8 cellular contexts compared by ENCODE assay signal in genomic region chr12:88579572-88579940, GRCh38. TPM values are rescaled to one million over a fixed set of nuclear protein-coding genes. Genes with fewer than 3 reads are reported as not detected.
DNase-seq lines count a peak whose midpoint lies in the region; ATAC-seq and TF ChIP-seq lines count a peak whose summit lies in the region.

No MANE protein-coding gene starts in this region.

- no peak overlapping the region for H2BK12ac ChIP-seq in trophoblast cell (ENCODE audit: low read length)

- H3K4me1 Mint-ChIP-seq in activated naive CD4-positive, alpha-beta T cell treated with anti-CD3 and anti-CD28 coated beads for 36 hours (ENCODE audit: low read depth), result peaks cover 8% of the 10 kb centered on the region

- no peak overlapping the region for H3K27ac Mint-ChIP-seq in activated naive CD4-positive, alpha-beta T cell treated with anti-CD3 and anti-CD28 coated beads for 36 hours
- H3K27ac Mint-ChIP-seq in activated naive CD4-positive, alpha-beta T cell treated with anti-CD3 and anti-CD28 coated beads, Interleukin-2, amount 50 U/mL, for 72 hours, result no peak overlapping the region

- no peak for TF ChIP-seq CTCF in VCaP (conservative IDR thresholded peaks at IDR 0.05)

- no peak for DNase-seq in activated naive CD4-positive, alpha-beta T cell treated with anti-CD3 and anti-CD28 coated beads for 36 hours
- no peak for DNase-seq in activated naive CD4-positive, alpha-beta T cell treated with anti-CD3 and anti-CD28 coated beads, Interleukin-2, amount 50 U/mL, for 72 hours (ENCODE audit: low spot score in 2 of 2)
- DNase-seq in germinal center (ENCODE audit: low spot score), result peak; percentile 3
- peak in 1 of 2 donors; percentile 23 for DNase-seq in trophoblast cell
- DNase-seq in T-helper 9 cell, result no peak
- DNase-seq in cerebellar cortex (ENCODE audit: low spot score), result no peak

- H2BK5ac ChIP-seq in trophoblast cell (ENCODE audit: low read depth, low read length, poor library complexity), result no peak overlapping the region

- H2AFZ ChIP-seq in trophoblast cell (ENCODE audit: insufficient read depth, low read length, poor library complexity), result peak overlapping the region; percentile 23

- no peaks in the 10 kb centered on the region for H3K36me3 Mint-ChIP-seq in activated naive CD4-positive, alpha-beta T cell treated with anti-CD3 and anti-CD28 coated beads for 36 hours (ENCODE audit: low read depth)
- H3K36me3 Mint-ChIP-seq in activated naive CD4-positive, alpha-beta T cell treated with anti-CD3 and anti-CD28 coated beads, Interleukin-2, amount 50 U/mL, for 72 hours, result no peaks in the 10 kb centered on the region

- H4K12ac ChIP-seq in trophoblast cell (ENCODE audit: low read depth, low read length), result no peak overlapping the region

- peak overlapping the region; percentile 71 for H3K4me3 ChIP-seq in trophoblast cell (ENCODE audit: low read depth, low read length)

- peak overlapping the region; percentile 36 for H3K4me3 Mint-ChIP-seq in activated naive CD4-positive, alpha-beta T cell treated with anti-CD3 and anti-CD28 coated beads for 36 hours

- H3K4me1 ChIP-seq in trophoblast cell (ENCODE audit: control insufficient read depth in 1 of 2, insufficient read depth in 2 of 2, low read length in 2 of 2), result peaks cover 0 to 2% of the 10 kb centered on the region in 2 experiments

- intact Hi-C loops in activated naive CD4-positive, alpha-beta T cell treated with anti-CD3 and anti-CD28 coated beads for 36 hours (cut with micrococcal nuclease), result no loop called here

- no peak overlapping the region for H2AK5ac ChIP-seq in trophoblast cell (ENCODE audit: low read length)

- no peak for ATAC-seq in activated naive CD4-positive, alpha-beta T cell treated with anti-CD3 and anti-CD28 coated beads, Interleukin-2, amount 50 U/mL, for 72 hours
- ATAC-seq in GM19351 (IDR thresholded peaks at IDR 0.05; ENCODE audit: unreplicated experiment), result no peak

- WGBS in trophoblast cell (ENCODE audit: extremely low coverage, insufficient coverage, insufficient read length), result no CpG with 5 or more reads among the region's 27 CpGs

- H3K9ac ChIP-seq in trophoblast cell (ENCODE audit: low read length), result no peak overlapping the region

- H3K79me2 ChIP-seq in trophoblast cell (ENCODE audit: control insufficient read depth, insufficient read depth, low read length, poor library complexity), result no peaks in the 10 kb centered on the region

- no peaks in the 10 kb centered on the region for H3K27me3 ChIP-seq in trophoblast cell (ENCODE audit: insufficient read depth, low read length)

- H3K9me3 ChIP-seq in trophoblast cell (ENCODE audit: insufficient read depth, low read depth, low read length), result no peaks in the 10 kb centered on the region

- H3K18ac ChIP-seq in trophoblast cell (ENCODE audit: low read length), result no peak overlapping the region

- H4K8ac ChIP-seq in trophoblast cell (ENCODE audit: low read depth, low read length), result no peak overlapping the region

- H3K79me1 ChIP-seq in trophoblast cell (ENCODE audit: low read length), result peaks cover 2% of the 10 kb centered on the region

- no peak overlapping the region for H3K14ac ChIP-seq in trophoblast cell (ENCODE audit: low read length)

- H3K27me3 Mint-ChIP-seq in activated naive CD4-positive, alpha-beta T cell treated with anti-CD3 and anti-CD28 coated beads for 36 hours (ENCODE audit: low read depth), result peaks cover 31% of the 10 kb centered on the region

- H3K36me3 ChIP-seq in trophoblast cell (ENCODE audit: control insufficient read depth in 1 of 2, insufficient read depth in 2 of 2, low read length in 2 of 2), result no peaks in the 10 kb centered on the region

- H3K4ac ChIP-seq in trophoblast cell (ENCODE audit: low read depth, low read length), result no peak overlapping the region

- peak overlapping the region; percentile 98 for H3K4me2 ChIP-seq in trophoblast cell (ENCODE audit: low read length)

- no peak overlapping the region for H4K91ac ChIP-seq in trophoblast cell (ENCODE audit: low read depth, low read length)

- CTCF ChIA-PET in activated naive CD4-positive, alpha-beta T cell treated with anti-CD3 and anti-CD28 coated beads for 36 hours (lab: Charles Lee), result no interaction called here

- peak overlapping the region; percentile 67 for H3K27ac ChIP-seq in VCaP
- H3K27ac ChIP-seq in trophoblast cell (ENCODE audit: low read depth, low read length), result no peak overlapping the region

- no peaks in the 10 kb centered on the region for H3K9me3 Mint-ChIP-seq in activated naive CD4-positive, alpha-beta T cell treated with anti-CD3 and anti-CD28 coated beads for 36 hours
- H3K9me3 Mint-ChIP-seq in activated naive CD4-positive, alpha-beta T cell treated with anti-CD3 and anti-CD28 coated beads, Interleukin-2, amount 50 U/mL, for 72 hours, result peaks cover 0 to 5% of the 10 kb centered on the region in 2 donors

- H3K23ac ChIP-seq in trophoblast cell (ENCODE audit: low read length), result no peak overlapping the region

- no peak overlapping the region for H2BK120ac ChIP-seq in trophoblast cell (ENCODE audit: insufficient read depth, low read length, poor library complexity)

RNA-seq across cellular contexts. Expression of gene KITLG, which starts 0.7 kb away (rescaled TPM):
- under 1 TPM; 0.07 to 0.15 TPM for total RNA-seq in activated naive CD4-positive, alpha-beta T cell treated with anti-CD3 and anti-CD28 coated beads for 36 hours
- not detected for total RNA-seq in activated naive CD4-positive, alpha-beta T cell treated with anti-CD3 and anti-CD28 coated beads, Interleukin-2, amount 50 U/mL, for 72 hours
- polyA plus RNA-seq in trophoblast cell (2013), result 0.57 and 0.58 TPM in 2 replicates
